ENCODE assay signal across 1 cellular context in genomic region chr4:72568959-72569718, GRCh38.
TF ChIP-seq lines count a peak whose summit lies in the region.

TSS of gene ADAMTS3 (minus strand) at chr4:72569221. CDS start at chr4:72568762, 459 bp downstream.

TF ChIP-seq in HepG2, 621 proteins besides CTCF, POLR2A, EP300 and RAD21 (continued from another document):
- TF ChIP-seq MNT (IDR thresholded peaks at IDR 0.05) (no peak), NFKB2 (CRISPR knock-in tag; IDR thresholded peaks at IDR 0.05; ENCODE audit: borderline replicate concordance) (0 out of 2 replicates have a peak, but pooled peaks have one; percentile 12), ZBTB4 (CRISPR knock-in tag; IDR thresholded peaks at IDR 0.05; ENCODE audit: borderline replicate concordance) (no peak), ATAD3A (CRISPR knock-in tag; IDR thresholded peaks at IDR 0.05) (no peak), HNRNPH1 (optimal IDR thresholded peaks at IDR 0.05; ENCODE audit: low read depth, low read length) (no peak), RNF219 (CRISPR knock-in tag; IDR thresholded peaks at IDR 0.05) (no peak), SOX5 (CRISPR knock-in tag; IDR thresholded peaks at IDR 0.05; ENCODE audit: borderline replicate concordance) (no peak), IKZF1 (IDR thresholded peaks at IDR 0.05) (no peak), ZNF263 (CRISPR knock-in tag; IDR thresholded peaks at IDR 0.05) (peak; percentile 92), ZNF501 (CRISPR knock-in tag; IDR thresholded peaks at IDR 0.05) (no peak), MTA1 (CRISPR knock-in tag; IDR thresholded peaks at IDR 0.05; ENCODE audit: borderline replicate concordance) (0 out of 2 replicates have a peak, but pooled peaks have one; percentile 21), ZFX (CRISPR knock-in tag; IDR thresholded peaks at IDR 0.05; ENCODE audit: low read depth) (no peak), CREB1 (IDR thresholded peaks at IDR 0.05) (no peak), CREB1 (CRISPR knock-in tag; IDR thresholded peaks at IDR 0.05) (no peak), HNRNPLL (IDR thresholded peaks at IDR 0.05; ENCODE audit: low read depth, low read length, poor library complexity, severe bottlenecking) (peak; percentile 60)
